ENCODE assay signal across 26 cellular contexts in the genomic region with DNA sequence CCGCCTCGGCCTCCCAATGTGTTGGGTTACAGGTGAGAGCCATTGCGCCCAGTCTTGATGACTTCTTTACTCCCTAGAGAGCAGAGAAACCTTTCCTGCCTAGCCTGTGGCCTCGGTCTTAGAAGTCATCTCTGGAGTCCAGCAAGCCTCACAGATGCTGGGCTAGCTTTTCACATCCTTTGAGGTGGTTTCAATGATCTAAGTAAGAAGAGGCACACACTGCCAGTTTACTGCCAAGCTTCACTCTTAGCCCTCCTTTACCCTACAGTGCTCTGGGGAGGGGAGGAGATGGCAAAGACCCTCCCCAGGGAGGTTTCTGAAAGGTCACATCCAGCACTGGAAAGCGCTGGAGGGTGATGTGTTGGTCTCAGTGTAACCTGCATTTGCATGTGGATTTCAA.
"Had no signal": no experiment of that assay in that cellular context is flagged by ENCODE, and none has a peak within 500 bp of the region (broad histone marks: within the 10 kb centered on the region; RNA-seq: fewer than 3 reads in every experiment).

No MANE protein-coding gene starts in this region.

- H3K27me3 ChIP-seq: brain microvascular endothelial cell, esophagus squamous epithelium, ovary, right lobe of liver, thyroid gland, upper lobe of left lung had no signal

- H3K9me3 Mint-ChIP-seq: activated naive CD4-positive, alpha-beta T cell treated with anti-CD3 and anti-CD28 coated beads, Interleukin-2, amount 10 ng/mL, durations not matched to agents 7 days and 5 days; natural killer cell treated with Interleukin-12 subunit alpha and Interleukin-12 subunit beta and Interleukin-15 and Interleukin-18, amount 100 ng/mL, for 72 hours had no signal

- DNase-seq: activated CD4-positive, alpha-beta T cell treated with anti-CD3 and anti-CD28 coated beads for 1 hour; activated CD4-positive, alpha-beta T cell treated with anti-CD3 and anti-CD28 coated beads, Interleukin-2, amount 10 ng/mL, durations not matched to agents 7 days and 5 days; activated CD8-positive, alpha-beta T cell treated with anti-CD3 and anti-CD28 coated beads, Interleukin-2, amount 10 ng/mL, durations not matched to agents 7 days and 5 days; activated effector memory CD4-positive, alpha-beta T cell treated with anti-CD3 and anti-CD28 coated beads, Interleukin-2, amount 50 U/mL, for 16 hours; activated naive CD4-positive, alpha-beta T cell treated with anti-CD3 and anti-CD28 coated beads, Interleukin-2, amount 10 ng/mL, durations not matched to agents 7 days and 5 days; activated naive CD8-positive, alpha-beta T cell treated with anti-CD3 and anti-CD28 coated beads, Interleukin-2, amount 10 ng/mL, durations not matched to agents 7 days and 5 days; brain microvascular endothelial cell; central memory CD4-positive, alpha-beta T cell; effector CD4-positive, alpha-beta T cell; esophagus squamous epithelium; kidney glomerular epithelial cell; mesendoderm; mucosa of descending colon; ovary; right lobe of liver; stimulated activated CD4-positive, alpha-beta T cell treated with anti-CD3 and anti-CD28 coated beads, Interleukin-2, amount 100 ng/mL, for 48 hours; stimulated activated naive CD8-positive, alpha-beta T cell treated with anti-CD3 and anti-CD28 coated beads, Interleukin-15, amount 100 ng/mL, for 72 hours; substantia nigra; T-helper 2 cell; thyroid gland; upper lobe of left lung had no signal

- H3K4me3 Mint-ChIP-seq: activated CD4-positive, alpha-beta T cell treated with anti-CD3 and anti-CD28 coated beads, Interleukin-2, amount 10 ng/mL, durations not matched to agents 7 days and 5 days; activated CD8-positive, alpha-beta T cell treated with anti-CD3 and anti-CD28 coated beads, Interleukin-2, amount 10 ng/mL, durations not matched to agents 7 days and 5 days; activated naive CD4-positive, alpha-beta T cell treated with anti-CD3 and anti-CD28 coated beads, Interleukin-2, amount 10 ng/mL, durations not matched to agents 7 days and 5 days; dendritic cell treated with granulocyte-macrophage colony-stimulating factor and Interleukin-4, amounts not matched to agents 40 ng/mL and 50 ng/mL, for 4 days; natural killer cell treated with Interleukin-12 subunit alpha and Interleukin-12 subunit beta and Interleukin-15 and Interleukin-18, amount 100 ng/mL, for 72 hours; stimulated activated naive CD8-positive, alpha-beta T cell treated with anti-CD3 and anti-CD28 coated beads, Interleukin-15, amount 100 ng/mL, for 72 hours had no signal

- H3K36me3 Mint-ChIP-seq: activated naive CD4-positive, alpha-beta T cell treated with anti-CD3 and anti-CD28 coated beads, Interleukin-2, amount 10 ng/mL, durations not matched to agents 7 days and 5 days; natural killer cell treated with Interleukin-12 subunit alpha and Interleukin-12 subunit beta and Interleukin-15 and Interleukin-18, amount 100 ng/mL, for 72 hours had no signal

- H3K9me3 ChIP-seq: esophagus squamous epithelium, ovary, right lobe of liver, thyroid gland, upper lobe of left lung had no signal

- H3K27ac Mint-ChIP-seq: activated CD4-positive, alpha-beta T cell treated with anti-CD3 and anti-CD28 coated beads, Interleukin-2, amount 10 ng/mL, durations not matched to agents 7 days and 5 days; activated CD8-positive, alpha-beta T cell treated with anti-CD3 and anti-CD28 coated beads, Interleukin-2, amount 10 ng/mL, durations not matched to agents 7 days and 5 days; activated naive CD4-positive, alpha-beta T cell treated with anti-CD3 and anti-CD28 coated beads, Interleukin-2, amount 10 ng/mL, durations not matched to agents 7 days and 5 days; dendritic cell treated with granulocyte-macrophage colony-stimulating factor and Interleukin-4, amounts not matched to agents 40 ng/mL and 50 ng/mL, for 4 days had no signal

- H3K4me1 ChIP-seq: right lobe of liver, thyroid gland, upper lobe of left lung had no signal

- H3K27ac ChIP-seq: brain microvascular endothelial cell, epithelial cell of prostate, esophagus squamous epithelium, ovary, right lobe of liver, thyroid gland, upper lobe of left lung had no signal

- H3K36me3 ChIP-seq: brain microvascular endothelial cell, esophagus squamous epithelium, ovary, right lobe of liver, thyroid gland, upper lobe of left lung had no signal

- H3K4me3 ChIP-seq: esophagus squamous epithelium, lung, mucosa of descending colon, ovary, right lobe of liver, thyroid gland, upper lobe of left lung had no signal

- ATAC-seq: activated CD8-positive, alpha-beta T cell treated with anti-CD3 and anti-CD28 coated beads, Interleukin-2, amount 10 ng/mL, durations not matched to agents 7 days and 5 days; left lobe of liver; mucosa of descending colon; natural killer cell treated with Interleukin-12 subunit alpha and Interleukin-12 subunit beta and Interleukin-15 and Interleukin-18, amount 100 ng/mL, for 72 hours; right lobe of liver; stimulated activated naive CD8-positive, alpha-beta T cell treated with anti-CD3 and anti-CD28 coated beads, Interleukin-15, amount 100 ng/mL, for 72 hours had no signal
